34 cellular contexts compared by ENCODE assay signal in the genomic region with DNA sequence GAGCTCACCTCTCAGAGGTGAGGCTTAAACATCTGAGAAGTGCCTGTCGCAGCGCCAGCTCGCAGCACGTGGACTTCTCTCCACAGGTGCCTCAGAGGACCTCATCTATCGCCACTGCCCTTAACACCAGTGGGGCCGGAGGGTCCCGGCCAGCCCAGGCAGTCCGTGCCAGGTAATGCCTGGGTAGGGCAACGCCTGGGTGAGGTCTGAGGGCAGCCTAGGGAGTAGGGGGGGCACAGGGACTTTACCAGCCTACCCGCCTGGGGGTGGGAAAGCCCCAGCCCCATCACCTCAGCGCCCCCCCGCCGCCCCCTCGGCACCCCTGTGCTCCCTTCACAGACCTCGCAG. TPM values are rescaled to one million over a fixed set of nuclear protein-coding genes. Genes with fewer than 3 reads are reported as not detected.
"Had no signal": no experiment of that assay in that cellular context is flagged by ENCODE, and none has a peak within 500 bp of the region (broad histone marks: within the 10 kb centered on the region; RNA-seq: fewer than 3 reads in every experiment).

No MANE protein-coding gene starts in this region.

- H3K9me3 ChIP-seq: esophagus squamous epithelium, gastroesophageal sphincter, heart right ventricle had no signal

- FAIRE-seq: astrocyte, bronchial epithelial cell, colon had no signal

- H3K27me3 ChIP-seq: brain microvascular endothelial cell, esophagus squamous epithelium, gastroesophageal sphincter, heart right ventricle had no signal

- DNase-seq: activated CD4-positive, alpha-beta memory T cell treated with anti-CD3 and anti-CD28 coated beads, Interleukin-2, amount 10 ng/mL, durations not matched to agents 7 days and 5 days; activated CD4-positive, alpha-beta T cell treated with anti-CD3 and anti-CD28 coated beads for 1 hour; activated CD4-positive, alpha-beta T cell treated with anti-CD3 and anti-CD28 coated beads for 4 hours; activated CD4-positive, alpha-beta T cell treated with anti-CD3 and anti-CD28 coated beads, Interleukin-2, amount 10 ng/mL, durations not matched to agents 7 days and 5 days; activated CD4-positive, alpha-beta T cell treated with anti-CD3 and anti-CD28 coated beads, Interleukin-2, amount 50 U/mL, for 4 hours; activated CD8-positive, alpha-beta memory T cell treated with anti-CD3 and anti-CD28 coated beads, Interleukin-2, amount 50 U/mL, for 48 hours; activated gamma-delta T cell treated with Interleukin-2 at 50 U/mL for 16 hours; activated naive CD4-positive, alpha-beta T cell treated with anti-CD3 and anti-CD28 coated beads, Interleukin-2, amount 50 U/mL, for 16 hours; activated naive CD4-positive, alpha-beta T cell treated with Interleukin-2 at 50 U/mL for 16 hours; activated T-cell treated with anti-CD3 and anti-CD28 coated beads for 4 hours; activated T-cell treated with anti-CD3 and anti-CD28 coated beads, Interleukin-2, amount 50 U/mL, for 24 hours; activated T-cell treated with anti-CD3 and anti-CD28 coated beads, Interleukin-2, amount 50 U/mL, for 72 hours; anterior cingulate cortex; brain microvascular endothelial cell; cortex of kidney; dermis blood vessel endothelial cell; effector CD4-positive, alpha-beta T cell; effector memory CD8-positive, alpha-beta T cell; esophagus squamous epithelium; foreskin melanocyte; heart right ventricle; T-helper 2 cell had no signal

- ATAC-seq: activated T-cell treated with anti-CD3 and anti-CD28 coated beads, Interleukin-2, amount 50 U/mL, for 72 hours; effector memory CD8-positive, alpha-beta T cell; gastroesophageal sphincter; heart right ventricle; WTC11 had no signal

- H3K4me3 ChIP-seq: esophagus squamous epithelium, gastroesophageal sphincter, heart right ventricle had no signal

- H3K4me1 ChIP-seq: esophagus squamous epithelium, gastroesophageal sphincter, heart right ventricle had no signal

- H3K27ac ChIP-seq: brain microvascular endothelial cell, esophagus squamous epithelium, gastroesophageal sphincter, heart right ventricle, VCaP had no signal

RNA-seq across cellular contexts. Expression of gene GP1BA, which starts 40.0 kb away (rescaled TPM):
- total RNA-seq: activated CD4-positive, alpha-beta memory T cell treated with anti-CD3 and anti-CD28 coated beads, Interleukin-2, amount 10 ng/mL, durations not matched to agents 7 days and 5 days; activated CD4-positive, alpha-beta T cell treated with anti-CD3 and anti-CD28 coated beads, Interleukin-2, amount 10 ng/mL, durations not matched to agents 7 days and 5 days; bronchial epithelial cell; cardiac septum; chondrocyte; dermis blood vessel endothelial cell; esophagus squamous epithelium; fibroblast of lung; fibroblast of villous mesenchyme; glomerular endothelial cell; T-helper 1 cell treated with Interleukin-12 subunit alpha and Interleukin-12 subunit beta and Interleukin-4 antibody, amounts not matched to agents 30 ng/mL and 1 ng/mL, for 36 hours; WTC11 had no signal
- polyA plus RNA-seq: fibroblast of lung had no signal
